ENCODE assay signal across 18 cellular contexts in genomic region chr2:240600451-240600961, GRCh38. TPM values are rescaled to one million over a fixed set of nuclear protein-coding genes. Genes with fewer than 3 reads are reported as not detected.
A peak's percentile ranks its signal among the peaks of the same experiment; 100 is the strongest.
DNase-seq lines count a peak whose midpoint lies in the region; ATAC-seq lines count a peak whose summit lies in the region.
"Had no signal": no experiment of that assay in that cellular context is flagged by ENCODE, and none has a peak within 500 bp of the region (broad histone marks: within the 10 kb centered on the region; RNA-seq: fewer than 3 reads in every experiment).

No MANE protein-coding gene starts in this region.

- ATAC-seq in central memory CD8-positive, alpha-beta T cell (replicated peaks; ENCODE audit: extremely low read depth, poor library complexity, severe bottlenecking), result no peak
- ATAC-seq in sciatic nerve (no peak), HG03469 (IDR thresholded peaks at IDR 0.05; ENCODE audit: unreplicated experiment) (no peak), GM19328 (IDR thresholded peaks at IDR 0.05; ENCODE audit: unreplicated experiment) (no peak)
- ATAC-seq: A549, natural killer cell, pancreas had no signal

- peak; percentile 25 for DNase-seq in activated T-cell treated with anti-CD3 and anti-CD28 coated beads, Interleukin-2, amount 50 U/mL, for 24 hours
- DNase-seq in activated T-cell treated with anti-CD3 and anti-CD28 coated beads for 4 hours (no peak), sciatic nerve (ENCODE audit: low spot score) (peak; percentile 47)
- no peak for DNase-seq in central memory CD8-positive, alpha-beta T cell (ENCODE audit: low spot score in 2 of 2)
- DNase-seq: activated CD4-positive, alpha-beta T cell treated with anti-CD3 and anti-CD28 coated beads, Interleukin-2, amount 10 ng/mL, durations not matched to agents 24 days and 14 days; C1 segment of cervical spinal cord; foreskin fibroblast; hippocampal formation; MM.1S; natural killer cell; NCI-H2171 treated with DMSO at 0.1 percent for 48 hours; NCI-H526 treated with DMSO at 0.1 percent for 48 hours; SHP77 treated with DMSO at 0.1 percent for 48 hours; stimulated activated CD4-positive, alpha-beta T cell treated with anti-CD3 and anti-CD28 coated beads, Interleukin-2, amount 100 ng/mL, for 48 hours had no signal

- intact Hi-C loops in sciatic nerve (cut with DNase I), result no loop called here

- H3K27me3 Mint-ChIP-seq in activated T-cell treated with anti-CD3 and anti-CD28 coated beads, Interleukin-2, amount 50 U/mL, for 24 hours, result no peaks in the 10 kb centered on the region
- no peaks in the 10 kb centered on the region for H3K27me3 Mint-ChIP-seq in central memory CD8-positive, alpha-beta T cell
- H3K27me3 Mint-ChIP-seq: activated CD4-positive, alpha-beta T cell treated with anti-CD3 and anti-CD28 coated beads, Interleukin-2, amount 10 ng/mL, durations not matched to agents 24 days and 14 days had no signal

- no peaks in the 10 kb centered on the region for H3K9me3 Mint-ChIP-seq in activated T-cell treated with anti-CD3 and anti-CD28 coated beads, Interleukin-2, amount 50 U/mL, for 24 hours
- no peaks in the 10 kb centered on the region for H3K9me3 Mint-ChIP-seq in central memory CD8-positive, alpha-beta T cell
- H3K9me3 Mint-ChIP-seq: activated CD4-positive, alpha-beta T cell treated with anti-CD3 and anti-CD28 coated beads, Interleukin-2, amount 10 ng/mL, durations not matched to agents 24 days and 14 days; natural killer cell had no signal

- H3K4me3 Mint-ChIP-seq in activated T-cell treated with anti-CD3 and anti-CD28 coated beads, Interleukin-2, amount 50 U/mL, for 24 hours, result no peak overlapping the region
- H3K4me3 Mint-ChIP-seq in central memory CD8-positive, alpha-beta T cell, result no peak overlapping the region
- H3K4me3 Mint-ChIP-seq: activated CD4-positive, alpha-beta T cell treated with anti-CD3 and anti-CD28 coated beads, Interleukin-2, amount 10 ng/mL, durations not matched to agents 24 days and 14 days; natural killer cell had no signal

- peaks cover 47% of the 10 kb centered on the region for H3K36me3 Mint-ChIP-seq in activated T-cell treated with anti-CD3 and anti-CD28 coated beads, Interleukin-2, amount 50 U/mL, for 24 hours (ENCODE audit: low read depth)
- peaks cover 7% of the 10 kb centered on the region for H3K36me3 Mint-ChIP-seq in central memory CD8-positive, alpha-beta T cell (ENCODE audit: insufficient read depth)
- H3K36me3 Mint-ChIP-seq: natural killer cell had no signal

- H3K4me1 Mint-ChIP-seq in activated T-cell treated with anti-CD3 and anti-CD28 coated beads, Interleukin-2, amount 50 U/mL, for 24 hours (ENCODE audit: low read depth), result no peaks in the 10 kb centered on the region
- H3K4me1 Mint-ChIP-seq in central memory CD8-positive, alpha-beta T cell, result peaks cover 6% of the 10 kb centered on the region

- no peak overlapping the region for H3K27ac Mint-ChIP-seq in activated T-cell treated with anti-CD3 and anti-CD28 coated beads, Interleukin-2, amount 50 U/mL, for 24 hours
- peak overlapping the region; percentile 71 for H3K27ac Mint-ChIP-seq in central memory CD8-positive, alpha-beta T cell (ENCODE audit: low read depth)
- H3K27ac Mint-ChIP-seq: activated CD4-positive, alpha-beta T cell treated with anti-CD3 and anti-CD28 coated beads, Interleukin-2, amount 10 ng/mL, durations not matched to agents 24 days and 14 days had no signal

RNA-seq across cellular contexts. Expression of gene CAPN10, which starts 14.0 kb away (rescaled TPM):
- 37.2 TPM for total RNA-seq in sciatic nerve

RNA-seq across cellular contexts. Expression of gene GPR35, which starts 24.8 kb away (rescaled TPM):
- 3.2 TPM for total RNA-seq in sciatic nerve

RNA-seq across cellular contexts. Expression of gene RNPEPL1, which starts 32.2 kb away (rescaled TPM):
- total RNA-seq in sciatic nerve, result 38.8 TPM

RNA-seq across cellular contexts. Expression of gene DUSP28, which starts 40.3 kb away (rescaled TPM):
- total RNA-seq in sciatic nerve, result 4.5 TPM

RNA-seq across cellular contexts. Expression of gene ANKMY1, which starts 42.7 kb away (rescaled TPM):
- 30.7 TPM for total RNA-seq in sciatic nerve

Comparison
In these comparisons a context has a peak if more than half of its experiments do, and no peak if none do; other contexts are left out.
1. DNase-seq: peak in activated T-cell treated with anti-CD3 and anti-CD28 coated beads, Interleukin-2, amount 50 U/mL, for 24 hours (single experiment) and sciatic nerve (single experiment); none in activated T-cell treated with anti-CD3 and anti-CD28 coated beads for 4 hours (single experiment) and central memory CD8-positive, alpha-beta T cell (0 of 2).